In the genomic region with DNA sequence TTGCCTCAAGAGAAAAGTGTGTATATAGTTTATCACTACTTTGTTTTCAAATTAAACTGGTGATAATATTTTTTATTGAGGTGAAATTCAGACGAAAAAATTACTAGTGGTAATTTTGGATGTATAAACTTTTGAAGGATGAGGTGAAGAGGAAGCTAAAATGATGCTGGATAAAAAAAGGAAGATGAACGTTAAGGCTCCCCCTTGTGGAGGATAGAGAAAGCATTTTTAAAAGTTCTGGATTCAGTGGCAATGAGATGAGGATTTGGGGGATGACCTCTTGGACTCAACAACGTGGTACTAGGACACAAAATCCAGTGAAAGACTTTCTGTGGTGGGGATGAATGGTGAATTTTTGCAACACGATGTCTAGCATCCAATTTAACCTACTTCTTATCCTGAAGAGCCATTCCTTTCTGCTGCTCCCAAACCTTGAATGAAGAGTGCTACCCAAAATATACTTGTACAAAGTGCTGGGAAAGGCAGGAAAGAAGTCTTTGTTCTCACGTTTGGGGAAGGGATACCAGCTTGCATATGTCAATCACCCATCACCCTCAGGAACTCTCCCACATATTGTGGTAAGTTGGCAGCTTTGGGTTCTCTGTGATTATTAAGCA, we compare ENCODE assay signal across 10 cellular contexts. TPM values are rescaled to one million over a fixed set of nuclear protein-coding genes. Genes with fewer than 3 reads are reported as not detected.
DNase-seq lines count a peak whose midpoint lies in the region; ATAC-seq and TF ChIP-seq lines count a peak whose summit lies in the region.
"Had no signal": no experiment of that assay in that cellular context is flagged by ENCODE, and none has a peak within 500 bp of the region (broad histone marks: within the 10 kb centered on the region; RNA-seq: fewer than 3 reads in every experiment).

No MANE protein-coding gene starts in this region.

- CTCF ChIA-PET in Panc1 (lab: Charles Lee) = interaction anchor here (1.1 kb wide), 1 partner anchor 20 kb away, joined by 3 read pairs; no protein-coding TSS in a partner anchor

- no TSS peak for BruUV-seq in Panc1 (replicated peaks; lab: Mats Ljungman, UMichigan)

- no peaks in the 10 kb centered on the region for H3K36me3 ChIP-seq in Panc1 (ENCODE audit: control insufficient read depth, insufficient read depth, low read length)
- no peaks in the 10 kb centered on the region for H3K36me3 ChIP-seq in Peyer's patch

- H3K4me1 ChIP-seq in Panc1 (ENCODE audit: control insufficient read depth, insufficient read depth, low read length) (no peaks in the 10 kb centered on the region), Peyer's patch (no peaks in the 10 kb centered on the region)

- H3K9me3 ChIP-seq in Panc1 (ENCODE audit: control insufficient read depth, insufficient read depth, low read depth, low read length) (no peaks in the 10 kb centered on the region), Peyer's patch (no peaks in the 10 kb centered on the region)

- in situ Hi-C loops in Panc1 (cut with HindIII; ENCODE audit: low pct_unique_long_range_greater_than_20kb, low sequenced_read_pairs) (no loop called here), GM13976 (cut with MboI; ENCODE audit: low sequenced_read_pairs, unreplicated experiment) (no loop called here)

- intact Hi-C loops in Panc1 (cut with micrococcal nuclease; ENCODE audit: unreplicated experiment) = no loop called here

- TF ChIP-seq POLR2A in Peyer's patch (IDR thresholded peaks at IDR 0.05) = no peak

- H3K27ac ChIP-seq in Panc1 (ENCODE audit: low read length) = no peak overlapping the region
- H3K27ac ChIP-seq in Peyer's patch = no peak overlapping the region

- POLR2A ChIA-PET in Panc1 (lab: Charles Lee) = no interaction called here

- DNase-seq in AG09309 (ENCODE audit: low read depth) = no peak
- DNase-seq in Panc1 (ENCODE audit: low read depth, low spot score) = no peak
- peak; percentile 25 for DNase-seq in iPS-NIHi11 (ENCODE audit: low spot score)
- DNase-seq in Peyer's patch = no peak
- no peak for DNase-seq in NCI-H774 (lab: John Stamatoyannopoulos, UW)
- no peak for DNase-seq in GM13976 (ENCODE audit: low spot score)
- DNase-seq in hepatic stellate cell (ENCODE audit: low spot score) = no peak
- DNase-seq: NCI-H1092 had no signal

- peaks cover 10% of the 10 kb centered on the region for H3K27me3 ChIP-seq in Panc1 (ENCODE audit: control insufficient read depth, insufficient read depth, low read length)
- no peaks in the 10 kb centered on the region for H3K27me3 ChIP-seq in Peyer's patch

- no peak overlapping the region for H3K4me3 ChIP-seq in AG09309 (ENCODE audit: control insufficient read depth, low read depth, low read length)
- no peak overlapping the region for H3K4me3 ChIP-seq in Panc1 (ENCODE audit: low read depth in 2 of 2, low read length in 2 of 2)
- no peak overlapping the region for H3K4me3 ChIP-seq in Peyer's patch

- no peak for ATAC-seq in Panc1

- TF ChIP-seq CTCF in AG09309 (IDR thresholded peaks at IDR 0.05; ENCODE audit: control insufficient read depth, insufficient read depth, low read depth, low read length, missing control alignments) (peak; percentile 11), GM12872 (IDR thresholded peaks at IDR 0.05; ENCODE audit: insufficient read depth, low read depth, low read length) (peak; percentile 59), Panc1 (IDR thresholded peaks at IDR 0.05) (peak; percentile 66), Peyer's patch (IDR thresholded peaks at IDR 0.05) (peak in 3 of 6 experiments; percentile 41 to 60 (median 49)), GM13976 (IDR thresholded peaks at IDR 0.05; ENCODE audit: borderline replicate concordance, control extremely low read depth, extremely low read depth, insufficient read depth, missing control alignments) (no peak)

RNA-seq across cellular contexts. Expression of a gene that starts 7.3 kb away (rescaled TPM):
- total RNA-seq in Panc1 (2021; ENCODE audit: unreplicated experiment) (not detected), Peyer's patch (1 to 10 TPM in 1 of 4 donors, under 1 TPM in 1, not detected in 2; 0.57 to 9.1 TPM)
- polyA plus RNA-seq in Panc1 (2012; ENCODE audit: insufficient read length) = not detected

RNA-seq across cellular contexts. Expression of a gene that starts 9.2 kb away (rescaled TPM):
- total RNA-seq in Panc1 (2021; ENCODE audit: unreplicated experiment) (not detected), Peyer's patch (10 to 100 TPM in 1 of 4 donors, under 1 TPM in 1, not detected in 2; 0.95 to 12.4 TPM)
- polyA plus RNA-seq in Panc1 (2012; ENCODE audit: insufficient read length) = not detected
- total RNA-seq: skeletal muscle tissue had no signal

RNA-seq across cellular contexts. Expression of a gene that starts 55.7 kb away (rescaled TPM):
- 14.3 TPM for total RNA-seq in Panc1 (2021; ENCODE audit: unreplicated experiment)
- 5.8 TPM for polyA plus RNA-seq in Panc1 (2012; ENCODE audit: insufficient read length)
- total RNA-seq in Peyer's patch = 10 to 100 TPM in 3 of 4 donors, 1 to 10 TPM in 1; 3.0 to 29.7 (median 11.6) TPM
